ENCODE assay signal across 29 cellular contexts in genomic region chr1:125080077-125080476, GRCh38.
"Had no signal": no experiment of that assay in that cellular context is flagged by ENCODE, and none has a peak within 500 bp of the region (broad histone marks: within the 10 kb centered on the region; RNA-seq: fewer than 3 reads in every experiment).

No MANE protein-coding gene starts in this region.

- H3K27me3 ChIP-seq: body of pancreas, breast epithelium, SJCRH30 had no signal

- ATAC-seq: activated CD8-positive, alpha-beta memory T cell treated with anti-CD3 and anti-CD28 coated beads, Interleukin-2, amount 10 ng/mL, durations not matched to agents 7 days and 5 days; activated T-helper 17 cell treated with anti-CD3 and anti-CD28 coated beads, Interleukin-2, amount 50 U/mL, for 72 hours; body of pancreas; Panc1 had no signal

- H3K4me1 ChIP-seq: body of pancreas, breast epithelium, SJCRH30 had no signal

- FAIRE-seq: astrocyte had no signal

- H3K36me3 ChIP-seq: breast epithelium, SJCRH30, WERI-Rb-1 had no signal

- H3K4me3 ChIP-seq: body of pancreas, breast epithelium, SJCRH30, SK-N-MC had no signal

- H3K27ac ChIP-seq: body of pancreas, breast epithelium, SJCRH30, SK-N-MC, WERI-Rb-1 had no signal

- DNase-seq: activated CD4-positive, alpha-beta memory T cell treated with anti-CD3 and anti-CD28 coated beads, Interleukin-2, amount 10 ng/mL, durations not matched to agents 7 days and 5 days; activated CD4-positive, alpha-beta T cell treated with anti-CD3 and anti-CD28 coated beads for 1 hour; activated CD4-positive, alpha-beta T cell treated with anti-CD3 and anti-CD28 coated beads for 48 hours; activated CD4-positive, CD25-positive, alpha-beta regulatory T cell; activated CD8-positive, alpha-beta memory T cell treated with anti-CD3 and anti-CD28 coated beads for 24 hours; activated CD8-positive, alpha-beta memory T cell treated with anti-CD3 and anti-CD28 coated beads, Interleukin-2, amount 10 ng/mL, durations not matched to agents 7 days and 5 days; activated CD8-positive, alpha-beta memory T cell treated with anti-CD3 and anti-CD28 coated beads, Interleukin-2, amount 50 U/mL, for 48 hours; activated effector memory CD4-positive, alpha-beta T cell treated with anti-CD3 and anti-CD28 coated beads, Interleukin-2, amount 50 U/mL, for 16 hours; activated naive CD4-positive, alpha-beta T cell treated with Interleukin-2 at 50 U/mL for 16 hours; activated naive CD8-positive, alpha-beta T cell treated with anti-CD3 and anti-CD28 coated beads, Interleukin-2, amount 10 ng/mL, durations not matched to agents 7 days and 5 days; activated T-cell treated with anti-CD3 and anti-CD28 coated beads, Interleukin-2, amount 50 U/mL, for 48 hours; amygdala; body of pancreas; KG1; NCI-H1048; NCI-H1436 treated with DMSO at 0.1 percent for 48 hours; NCI-H1694 treated with DMSO at 0.1 percent for 48 hours; NCI-H2029; NCI-H345; NCI-H524 treated with DMSO at 0.1 percent for 48 hours; SHP77; SJCRH30; T1000; WERI-Rb-1 had no signal

- H3K9me3 ChIP-seq: SJCRH30 had no signal
